1 cellular context compared by ENCODE assay signal in genomic region chr5:73764586-73764985, GRCh38.
A peak's percentile ranks its signal among the peaks of the same experiment; 100 is the strongest.
TF ChIP-seq lines count a peak whose summit lies in the region.

No MANE protein-coding gene starts in this region.

TF ChIP-seq in HepG2, 621 proteins besides CTCF, POLR2A, EP300 and RAD21 (continued from another document and continues in another):
- no peak for TF ChIP-seq ZNF513 (CRISPR knock-in tag; conservative IDR thresholded peaks at IDR 0.05)
- TF ChIP-seq ZSCAN21 (CRISPR knock-in tag; IDR thresholded peaks at IDR 0.05; ENCODE audit: borderline replicate concordance), result no peak
- TF ChIP-seq IKZF5 (CRISPR knock-in tag; IDR thresholded peaks at IDR 0.05), result no peak
- TF ChIP-seq THAP8 (CRISPR knock-in tag; IDR thresholded peaks at IDR 0.05; ENCODE audit: borderline replicate concordance), result no peak
- TF ChIP-seq RBM39 (IDR thresholded peaks at IDR 0.05; ENCODE audit: low read depth, low read length, poor library complexity, severe bottlenecking), result no peak
- 0 out of 2 replicates have a peak, but pooled peaks have one; percentile 44 for TF ChIP-seq ISL2 (CRISPR knock-in tag; IDR thresholded peaks at IDR 0.05)
- TF ChIP-seq EEA1 (CRISPR knock-in tag; IDR thresholded peaks at IDR 0.05; ENCODE audit: borderline replicate concordance), result no peak
- TF ChIP-seq HES4 (CRISPR knock-in tag; IDR thresholded peaks at IDR 0.05; ENCODE audit: borderline replicate concordance), result no peak
- TF ChIP-seq SMARCC2 (IDR thresholded peaks at IDR 0.05), result peak; percentile 79; the same call in 1 of the 2 replicates
- TF ChIP-seq ZNF256 (CRISPR knock-in tag; conservative IDR thresholded peaks at IDR 0.05), result no peak
- no peak for TF ChIP-seq ZNF430 (CRISPR knock-in tag; IDR thresholded peaks at IDR 0.05)
- TF ChIP-seq SP140L (CRISPR knock-in tag; IDR thresholded peaks at IDR 0.05; ENCODE audit: borderline replicate concordance), result no peak
- peak; percentile 61; the same call in 1 of the 2 replicates for TF ChIP-seq ZNF614 (CRISPR knock-in tag; IDR thresholded peaks at IDR 0.05; ENCODE audit: borderline replicate concordance)
- TF ChIP-seq USF2 (IDR thresholded peaks at IDR 0.05; ENCODE audit: low read depth, low read length), result no peak
- no peak for TF ChIP-seq USF2 (CRISPR knock-in tag; IDR thresholded peaks at IDR 0.05; ENCODE audit: borderline replicate concordance)
- peak; percentile 67 for TF ChIP-seq ZGPAT (CRISPR knock-in tag; IDR thresholded peaks at IDR 0.05)
- no peak for TF ChIP-seq STAT5B (CRISPR knock-in tag; IDR thresholded peaks at IDR 0.05)
- TF ChIP-seq WIZ (CRISPR knock-in tag; IDR thresholded peaks at IDR 0.05), result no peak
- no peak for TF ChIP-seq IRF9 (CRISPR knock-in tag; IDR thresholded peaks at IDR 0.05; ENCODE audit: borderline replicate concordance)
- no peak for TF ChIP-seq FIP1L1 (IDR thresholded peaks at IDR 0.05; ENCODE audit: borderline replicate concordance, insufficient read depth, low read depth, low read length)
- no peak for TF ChIP-seq ZNF333 (CRISPR knock-in tag; IDR thresholded peaks at IDR 0.05; ENCODE audit: borderline replicate concordance)
- peak; percentile 47; the same call in 1 of the 2 replicates for TF ChIP-seq HDAC1 (CRISPR knock-in tag; IDR thresholded peaks at IDR 0.05)
- TF ChIP-seq LRRFIP1 (CRISPR knock-in tag; conservative IDR thresholded peaks at IDR 0.05), result no peak
- TF ChIP-seq FOXP1 (IDR thresholded peaks at IDR 0.05), result peak; percentile 66; the same call in 1 of the 2 replicates
- peak; percentile 94 for TF ChIP-seq FOXP1 (CRISPR knock-in tag; IDR thresholded peaks at IDR 0.05)
- no peak for TF ChIP-seq ZNF317 (CRISPR knock-in tag; IDR thresholded peaks at IDR 0.05)
- peak; percentile 25; the same call in 1 of the 2 replicates for TF ChIP-seq BCL6 (CRISPR knock-in tag; IDR thresholded peaks at IDR 0.05)
- peak; percentile 69; the same call in 1 of the 2 replicates for TF ChIP-seq SOX5 (CRISPR knock-in tag; IDR thresholded peaks at IDR 0.05; ENCODE audit: borderline replicate concordance)
- peak; percentile 94; the same call in 1 of the 2 replicates for TF ChIP-seq SMARCE1 (IDR thresholded peaks at IDR 0.05; ENCODE audit: borderline replicate concordance)
- TF ChIP-seq FOXK1 (CRISPR knock-in tag; IDR thresholded peaks at IDR 0.05; ENCODE audit: borderline replicate concordance, low read depth), result peak; percentile 54; the same call in 1 of the 2 replicates
- TF ChIP-seq ZNF766 (CRISPR knock-in tag; IDR thresholded peaks at IDR 0.05; ENCODE audit: borderline replicate concordance), result no peak
- peak; percentile 39; the same call in 1 of the 2 replicates for TF ChIP-seq POGZ (CRISPR knock-in tag; IDR thresholded peaks at IDR 0.05)
- 0 out of 4 replicates have a peak, but pooled peaks of 1 of the 2 experiments have one; percentile 34 for TF ChIP-seq KLF16 (CRISPR knock-in tag; IDR thresholded peaks at IDR 0.05)
- peak; percentile 93 for TF ChIP-seq ZBTB33 (CRISPR knock-in tag; IDR thresholded peaks at IDR 0.05)
- peak; percentile 79 for TF ChIP-seq MED1 (CRISPR knock-in tag; IDR thresholded peaks at IDR 0.05)
- peak; percentile 63; the same call in 1 of the 2 replicates for TF ChIP-seq JUNB (CRISPR knock-in tag; IDR thresholded peaks at IDR 0.05; ENCODE audit: borderline replicate concordance)
- no peak for TF ChIP-seq SRSF1 (optimal IDR thresholded peaks at IDR 0.05; ENCODE audit: low read depth, low read length)
- no peak for TF ChIP-seq MXD3 (CRISPR knock-in tag; IDR thresholded peaks at IDR 0.05)
- peak; percentile 96 for TF ChIP-seq GFI1 (CRISPR knock-in tag; IDR thresholded peaks at IDR 0.05; ENCODE audit: borderline replicate concordance)
- TF ChIP-seq MYPOP (CRISPR knock-in tag; IDR thresholded peaks at IDR 0.05), result no peak
- TF ChIP-seq IRF2 (CRISPR knock-in tag; IDR thresholded peaks at IDR 0.05), result peak; percentile 49; the same call in 1 of the 2 replicates
- TF ChIP-seq GATAD2A (CRISPR knock-in tag; IDR thresholded peaks at IDR 0.05), result peak; percentile 91
- no peak for TF ChIP-seq SOX6 (IDR thresholded peaks at IDR 0.05)
- peak; percentile 52; the same call in 1 of the 2 replicates for TF ChIP-seq SOX6 (CRISPR knock-in tag; IDR thresholded peaks at IDR 0.05)
- no peak for TF ChIP-seq ZNF280D (CRISPR knock-in tag; IDR thresholded peaks at IDR 0.05)
- TF ChIP-seq ZNF510 (CRISPR knock-in tag; IDR thresholded peaks at IDR 0.05; ENCODE audit: low read depth), result no peak
- no peak for TF ChIP-seq ZNF10 (CRISPR knock-in tag; IDR thresholded peaks at IDR 0.05; ENCODE audit: borderline replicate concordance, low read depth)
